ENCODE assay signal across 10 cellular contexts in genomic region chr16:73713817-73714495, GRCh38.
A peak's percentile ranks its signal among the peaks of the same experiment; 100 is the strongest.
DNase-seq lines count a peak whose midpoint lies in the region; ATAC-seq, FAIRE-seq and TF ChIP-seq lines count a peak whose summit lies in the region.
"Had no signal": no experiment of that assay in that cellular context is flagged by ENCODE, and none has a peak within 500 bp of the region (broad histone marks: within the 10 kb centered on the region; RNA-seq: fewer than 3 reads in every experiment).

No MANE protein-coding gene starts in this region.

- H3K27ac Mint-ChIP-seq in natural killer cell: no peak overlapping the region

- no peaks in the 10 kb centered on the region for H3K36me3 Mint-ChIP-seq in natural killer cell

- ATAC-seq in GM18873 (IDR thresholded peaks at IDR 0.05; ENCODE audit: low FRiP score, unreplicated experiment): no peak
- no peak for ATAC-seq in natural killer cell

- H3K9me3 Mint-ChIP-seq in natural killer cell: no peaks in the 10 kb centered on the region

- H3K4me1 Mint-ChIP-seq in natural killer cell: no peaks in the 10 kb centered on the region

- DNase-seq in 8988T: peak; percentile 26
- DNase-seq in SHP77 (lab: John Stamatoyannopoulos, UW): peak; percentile 45 to 51
- DNase-seq in iPS-NIHi7 (ENCODE audit: extremely low spot score): peak; percentile 68
- DNase-seq in RCC 7860 (ENCODE audit: low spot score): no peak
- DNase-seq in central memory CD4-positive, alpha-beta T cell: no peak
- DNase-seq in natural killer cell: no peak
- DNase-seq: stimulated activated CD4-positive, alpha-beta T cell treated with anti-CD3 and anti-CD28 coated beads, Interleukin-2, amount 100 ng/mL, for 48 hours had no signal

- intact Hi-C loops in natural killer cell (cut with micrococcal nuclease): no loop called here

- TF ChIP-seq CTCF in GM12875 (IDR thresholded peaks at IDR 0.05; ENCODE audit: borderline replicate concordance, insufficient read depth, low read depth, low read length): peak; percentile 18; the same call in 1 of the 2 replicates
- no peak for TF ChIP-seq CTCF in natural killer cell (IDR thresholded peaks at IDR 0.05)

- H3K4me3 Mint-ChIP-seq in natural killer cell: no peak overlapping the region

- no peak for FAIRE-seq in RCC 7860 (lab: Jason Lieb, UNC)
- FAIRE-seq: endometrium had no signal

- H3K4me3 ChIP-seq in GM12875 (ENCODE audit: low read depth, low read length): no peak overlapping the region

- H3K27me3 Mint-ChIP-seq in natural killer cell (ENCODE audit: low read depth in 2 of 2): no peaks in the 10 kb centered on the region

Comparison
In these comparisons a context has a peak if more than half of its experiments do, and no peak if none do; other contexts are left out.
1. DNase-seq: peak in 8988T (single experiment), SHP77 (2 of 2) and iPS-NIHi7 (single experiment); none in RCC 7860 (single experiment), central memory CD4-positive, alpha-beta T cell (single experiment) and natural killer cell (single experiment).